ENCODE assay signal across 34 cellular contexts in the genomic region with DNA sequence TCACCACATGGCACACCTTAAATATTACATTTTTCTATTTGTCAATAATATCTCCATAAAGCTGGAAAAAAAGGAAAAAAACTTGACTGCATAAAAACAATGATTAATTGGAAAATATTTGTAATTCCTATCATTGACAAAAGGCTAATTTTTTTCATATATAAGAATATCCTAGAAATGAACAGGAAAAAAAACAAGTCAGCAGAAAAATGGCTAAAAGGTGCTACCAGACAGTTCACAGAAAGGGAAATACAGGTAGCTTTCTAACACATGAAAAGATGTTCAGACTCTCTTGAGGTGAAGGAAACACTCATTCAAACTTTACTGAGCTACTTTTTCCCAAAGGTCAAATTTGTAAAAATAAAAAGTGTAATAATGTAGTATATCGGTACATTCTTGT.
"Had no signal": no experiment of that assay in that cellular context is flagged by ENCODE, and none has a peak within 500 bp of the region (broad histone marks: within the 10 kb centered on the region; RNA-seq: fewer than 3 reads in every experiment).

No MANE protein-coding gene starts in this region.

- DNase-seq: Karpas-422, Kasumi-1, MG63, MM.1S, MV-4-11, NCI-H1048, NCI-H1092, NCI-H1092 treated with DMSO at 0.1 percent for 48 hours, NCI-H1105, NCI-H1105 treated with DMSO at 0.1 percent for 48 hours, NCI-H1417, NCI-H1417 treated with DMSO at 0.1 percent for 48 hours, NCI-H1436, NCI-H1436 treated with DMSO at 0.1 percent for 48 hours, NCI-H146, NCI-H1694, NCI-H1694 treated with DMSO at 0.1 percent for 48 hours, NCI-H187, NCI-H187 treated with DMSO at 0.1 percent for 48 hours, NCI-H1930, NCI-H2029, NCI-H2029 treated with DMSO at 0.1 percent for 48 hours, NCI-H2081, NCI-H2081 treated with DMSO at 0.1 percent for 48 hours, NCI-H2107, NCI-H2171, NCI-H2171 treated with DMSO at 0.1 percent for 48 hours, NCI-H2227 treated with DMSO at 0.1 percent for 48 hours, NCI-H226, NCI-H345, NCI-H446, NCI-H446 treated with DMSO at 0.1 percent for 48 hours, NCI-H510A, NCI-H524 had no signal

- H3K9me3 ChIP-seq: MG63 had no signal

- H3K36me3 ChIP-seq: MG63 had no signal

- H3K4me3 ChIP-seq: MG63 had no signal

- H3K27me3 ChIP-seq: MG63 had no signal
